In genomic region chr1:87806377-87807094, GRCh38 we compare ENCODE assay signal across 18 cellular contexts.
DNase-seq lines count a peak whose midpoint lies in the region; ATAC-seq and TF ChIP-seq lines count a peak whose summit lies in the region.
"Had no signal": no experiment of that assay in that cellular context is flagged by ENCODE, and none has a peak within 500 bp of the region (broad histone marks: within the 10 kb centered on the region; RNA-seq: fewer than 3 reads in every experiment).

No MANE protein-coding gene starts in this region.

- no peaks in the 10 kb centered on the region for H3K27me3 ChIP-seq in SJSA1 (replicated peaks)
- H3K27me3 ChIP-seq in sigmoid colon, result no peaks in the 10 kb centered on the region
- H3K27me3 ChIP-seq in transverse colon, result no peaks in the 10 kb centered on the region
- no peaks in the 10 kb centered on the region for H3K27me3 ChIP-seq in tibial nerve
- H3K27me3 ChIP-seq: Peyer's patch had no signal

- H3K9me3 ChIP-seq in SJSA1 (replicated peaks) (no peaks in the 10 kb centered on the region), sigmoid colon (no peaks in the 10 kb centered on the region), transverse colon (no peaks in the 10 kb centered on the region), tibial nerve (no peaks in the 10 kb centered on the region)
- H3K9me3 ChIP-seq: Peyer's patch had no signal

- CTCF ChIA-PET in Calu3 (lab: Charles Lee), result interaction anchor here (0.7 to 3.0 kb wide), 7 partner anchors 9 to 217 kb away, joined by 4 to 9 read pairs (median 6); no protein-coding TSS in a partner anchor

- no peak for DNase-seq in Calu3
- DNase-seq in SJSA1 (ENCODE audit: low read depth in 1 of 2, low spot score in 2 of 2), result no peak
- no peak for DNase-seq in fibroblast of villous mesenchyme (ENCODE audit: low read depth)
- no peak for DNase-seq in sigmoid colon
- no peak for DNase-seq in transverse colon
- no peak for DNase-seq in tibial nerve (ENCODE audit: low spot score in 2 of 2)
- no peak for DNase-seq in islet precursor cell
- DNase-seq: activated effector memory CD4-positive, alpha-beta T cell treated with Interleukin-2 at 50 U/mL for 16 hours; COR-L47; natural killer cell; NCI-H1048; NCI-H748 treated with DMSO at 0.1 percent for 48 hours; Peyer's patch; right cardiac atrium; stimulated activated CD4-positive, alpha-beta T cell treated with anti-CD3 and anti-CD28 coated beads, Interleukin-4, amount 100 ng/mL, for 1 hour had no signal

- H3K4me1 Mint-ChIP-seq in Calu3 (ENCODE audit: low read depth, unreplicated experiment), result peaks cover 61% of the 10 kb centered on the region
- H3K4me1 Mint-ChIP-seq: natural killer cell had no signal

- TSS peak; percentile 58 for BruUV-seq in Calu3 (replicated peaks; lab: Mats Ljungman, UMichigan)

- peak overlapping the region; percentile 62 for H3K4me3 Mint-ChIP-seq in Calu3 (ENCODE audit: low read depth, unreplicated experiment)
- H3K4me3 Mint-ChIP-seq: natural killer cell, WTC11 had no signal

- no peak for TF ChIP-seq CTCF in Calu3 (IDR thresholded peaks at IDR 0.05; ENCODE audit: unreplicated experiment)
- TF ChIP-seq CTCF in fibroblast of villous mesenchyme (IDR thresholded peaks at IDR 0.05; ENCODE audit: insufficient read depth, low read depth, low read length), result no peak
- TF ChIP-seq CTCF in sigmoid colon (IDR thresholded peaks at IDR 0.05), result no peak
- no peak for TF ChIP-seq CTCF in transverse colon (IDR thresholded peaks at IDR 0.05)
- TF ChIP-seq CTCF in tibial nerve (IDR thresholded peaks at IDR 0.05), result no peak

- H3K27me3 Mint-ChIP-seq in Calu3 (ENCODE audit: unreplicated experiment), result no peaks in the 10 kb centered on the region

- intact Hi-C loops in Calu3 (cut with micrococcal nuclease; ENCODE audit: unreplicated experiment) (loop anchor here (1.0 to 5.0 kb wide), 3 partner anchors 11 to 469 kb away; no protein-coding TSS in a partner anchor), sigmoid colon (cut with DNase I) (no loop called here), transverse colon (cut with DNase I; ENCODE audit: low total_unique reads) (no loop called here)

- no peak for TF ChIP-seq POLR2A in sigmoid colon (IDR thresholded peaks at IDR 0.05)
- no peak for TF ChIP-seq POLR2A in transverse colon (IDR thresholded peaks at IDR 0.05)
- TF ChIP-seq POLR2A in tibial nerve (IDR thresholded peaks at IDR 0.05), result no peak

- TF ChIP-seq EP300 in sigmoid colon (IDR thresholded peaks at IDR 0.05) (no peak), transverse colon (IDR thresholded peaks at IDR 0.05; ENCODE audit: low read depth) (no peak), tibial nerve (IDR thresholded peaks at IDR 0.05) (no peak)

- no peak for ATAC-seq in HG02938 (IDR thresholded peaks at IDR 0.05; ENCODE audit: unreplicated experiment)
- ATAC-seq: K562, natural killer cell, right cardiac atrium, WTC11 had no signal

- peak overlapping the region; percentile 92 for H3K27ac Mint-ChIP-seq in Calu3 (ENCODE audit: unreplicated experiment)
- H3K27ac Mint-ChIP-seq: natural killer cell, WTC11 had no signal

- WGBS in sigmoid colon, 2 donors, result 86 to 90% methylated on average over 6 of the region's 6 CpGs
- 78 to 86% methylated on average over 6 of the region's 6 CpGs for WGBS in transverse colon (ENCODE audit: low coverage in 1 of 2), 2 donors
- WGBS in tibial nerve, 2 donors, result 79 to 80% methylated on average over 6 of the region's 6 CpGs

- H3K4me1 ChIP-seq in SJSA1 (replicated peaks) (peaks cover 26% of the 10 kb centered on the region), sigmoid colon (peaks cover 0 to 15% (median 3%) of the 10 kb centered on the region in 4 donors), transverse colon (no peaks in the 10 kb centered on the region), tibial nerve (peaks cover 0 to 5% (median 0%) of the 10 kb centered on the region in 4 donors)
- H3K4me1 ChIP-seq: Peyer's patch had no signal

- peak overlapping the region; percentile 6; the same call in 1 of the 2 replicates for H3K27ac ChIP-seq in SJSA1
- H3K27ac ChIP-seq in sigmoid colon, result peak overlapping the region; percentile 38 to 74 (median 46)
- H3K27ac ChIP-seq in transverse colon, result no peak overlapping the region
- H3K27ac ChIP-seq in tibial nerve, result no peak overlapping the region
- H3K27ac ChIP-seq: Peyer's patch had no signal

- no peak overlapping the region for H3K4me3 ChIP-seq in SJSA1
- H3K4me3 ChIP-seq in fibroblast of villous mesenchyme (ENCODE audit: low read depth, low read length), result peak overlapping the region; percentile 26
- peak overlapping the region in 1 of 4 donors; percentile 3 for H3K4me3 ChIP-seq in sigmoid colon
- H3K4me3 ChIP-seq in transverse colon, result no peak overlapping the region
- no peak overlapping the region for H3K4me3 ChIP-seq in tibial nerve
- H3K4me3 ChIP-seq: K562, Peyer's patch had no signal

- no peaks in the 10 kb centered on the region for H3K9me3 Mint-ChIP-seq in Calu3 (ENCODE audit: low read depth, unreplicated experiment)
- H3K9me3 Mint-ChIP-seq: natural killer cell had no signal

- H3K36me3 Mint-ChIP-seq in Calu3 (ENCODE audit: insufficient read depth, unreplicated experiment), result peaks cover 12% of the 10 kb centered on the region
- H3K36me3 Mint-ChIP-seq: natural killer cell had no signal

- H3K36me3 ChIP-seq in SJSA1 (no peaks in the 10 kb centered on the region), sigmoid colon (no peaks in the 10 kb centered on the region), transverse colon (no peaks in the 10 kb centered on the region), tibial nerve (no peaks in the 10 kb centered on the region)
- H3K36me3 ChIP-seq: Peyer's patch had no signal

- in situ Hi-C loops in transverse colon (cut with MboI; ENCODE audit: low pct_ligation_motif_present in 1 of 4, low pct_unique_long_range_greater_than_20kb in 1 of 4, low sequenced_read_pairs in 3 of 4), result no loop called here

Comparison
In these comparisons a context has a peak if more than half of its experiments do, and no peak if none do; other contexts are left out.
1. H3K27ac ChIP-seq: peak in SJSA1 (single experiment) and sigmoid colon (4 of 4); none in transverse colon (0 of 4) and tibial nerve (0 of 4).